Comparison of ENCODE assay signal across 2 cellular contexts in genomic region chr9:131104016-131104740, GRCh38.
TF ChIP-seq lines count a peak whose summit lies in the region.

No MANE protein-coding gene starts in this region.

TF ChIP-seq in HepG2, 621 proteins besides CTCF, POLR2A, EP300 and RAD21:
- peak; percentile 74 for TF ChIP-seq ZNF629 (CRISPR knock-in tag; conservative IDR thresholded peaks at IDR 0.05)
- no peak for TF ChIP-seq ZNF674 (CRISPR knock-in tag; IDR thresholded peaks at IDR 0.05; ENCODE audit: low read depth)
- no peak for TF ChIP-seq MIXL1 (CRISPR knock-in tag; IDR thresholded peaks at IDR 0.05)
- no peak for TF ChIP-seq ZNF572 (CRISPR knock-in tag; IDR thresholded peaks at IDR 0.05)
- TF ChIP-seq CEBPB (IDR thresholded peaks at IDR 0.05; ENCODE audit: borderline replicate concordance, low read depth, low read length) = peak; percentile 11; the same call in 1 of the 2 replicates
- no peak for TF ChIP-seq KLF9 (CRISPR knock-in tag; IDR thresholded peaks at IDR 0.05; ENCODE audit: low read depth)
- no peak for TF ChIP-seq ZNF569 (CRISPR knock-in tag; IDR thresholded peaks at IDR 0.05; ENCODE audit: borderline replicate concordance)
- no peak for TF ChIP-seq GZF1 (CRISPR knock-in tag; IDR thresholded peaks at IDR 0.05)

TF ChIP-seq in K562, 482 proteins besides CTCF, POLR2A, EP300 and RAD21:
- TF ChIP-seq ZSCAN29 (IDR thresholded peaks at IDR 0.05) = no peak
- TF ChIP-seq ZBTB49 (CRISPR knock-in tag; IDR thresholded peaks at IDR 0.05; ENCODE audit: borderline replicate concordance) = no peak
- TF ChIP-seq ZNF707 (CRISPR knock-in tag; conservative IDR thresholded peaks at IDR 0.05) = no peak
- no peak for TF ChIP-seq CHD1 (IDR thresholded peaks at IDR 0.05; ENCODE audit: low read length)
- TF ChIP-seq E2F1 (CRISPR knock-in tag; IDR thresholded peaks at IDR 0.05) = peak; percentile 35; the same call in 1 of the 2 replicates
- TF ChIP-seq SLC30A9 (CRISPR knock-in tag; IDR thresholded peaks at IDR 0.05) = no peak
- TF ChIP-seq PCBP2 (IDR thresholded peaks at IDR 0.05; ENCODE audit: low read depth, low read length, poor library complexity, severe bottlenecking) = no peak
